10 cellular contexts compared by ENCODE assay signal in the genomic region with DNA sequence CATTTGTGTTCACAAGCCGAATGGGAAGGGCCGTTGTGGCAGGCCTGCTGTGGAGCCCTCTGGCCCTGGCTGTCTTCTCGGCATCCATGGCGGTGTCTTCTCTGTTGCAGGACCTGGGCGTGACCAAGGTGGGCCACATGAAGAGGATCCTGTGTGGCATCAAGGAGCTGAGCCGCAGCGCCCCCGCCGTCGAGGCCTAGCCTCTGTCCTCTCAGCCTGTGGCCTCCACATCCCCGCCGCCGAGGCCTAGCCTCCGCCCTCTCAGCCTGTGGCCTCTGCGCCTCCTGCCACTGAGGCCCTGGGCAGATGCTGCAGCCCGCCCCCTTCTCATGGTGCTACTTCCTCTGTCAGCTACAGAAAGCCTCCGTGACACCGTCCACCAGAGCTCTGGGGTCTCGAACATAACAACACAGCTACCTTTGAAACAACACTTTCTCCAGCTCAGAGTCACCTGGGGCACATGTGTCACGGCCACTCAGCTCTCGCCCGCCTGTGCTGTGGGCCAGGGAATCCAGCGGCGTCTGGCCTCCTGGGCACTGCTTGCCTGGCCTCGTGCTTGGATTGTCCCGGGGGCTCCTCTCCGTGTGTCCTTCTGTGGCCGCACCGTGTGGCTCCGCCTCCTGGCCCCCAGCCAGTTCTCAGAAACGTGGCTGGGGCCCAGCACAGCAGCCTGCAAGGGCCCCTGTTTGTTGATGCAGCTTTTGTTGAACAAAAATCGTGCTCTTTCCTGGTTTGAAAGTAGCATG.
DNase-seq lines count a peak whose midpoint lies in the region; ATAC-seq and TF ChIP-seq lines count a peak whose summit lies in the region.
"Had no signal": no experiment of that assay in that cellular context is flagged by ENCODE, and none has a peak within 500 bp of the region (broad histone marks: within the 10 kb centered on the region; RNA-seq: fewer than 3 reads in every experiment).

No MANE protein-coding gene starts in this region.

- no peaks in the 10 kb centered on the region for H3K27me3 ChIP-seq in upper lobe of right lung
- no peaks in the 10 kb centered on the region for H3K27me3 ChIP-seq in CD8-positive, alpha-beta T cell (ENCODE audit: insufficient read depth, low read length)

- POLR2A ChIA-PET in CD8-positive, alpha-beta T cell (lab: Charles Lee) = no interaction called here

- intact Hi-C loops in head of caudate nucleus (cut with DNase I) = no loop called here
- intact Hi-C loops in upper lobe of right lung (cut with DNase I) = no loop called here
- intact Hi-C loops in CD8-positive, alpha-beta T cell (cut with DNase I, micrococcal nuclease) = no loop called here

- no peaks in the 10 kb centered on the region for H3K4me1 Mint-ChIP-seq in activated T-cell treated with anti-CD3 and anti-CD28 coated beads, Interleukin-2, amount 50 U/mL, for 24 hours (ENCODE audit: low read depth)
- no peaks in the 10 kb centered on the region for H3K4me1 Mint-ChIP-seq in nephron progenitor cell
- H3K4me1 Mint-ChIP-seq in CD8-positive, alpha-beta T cell (ENCODE audit: low read depth) = no peaks in the 10 kb centered on the region

- no peak overlapping the region for H3K4me3 Mint-ChIP-seq in activated T-cell treated with anti-CD3 and anti-CD28 coated beads, Interleukin-2, amount 50 U/mL, for 24 hours
- H3K4me3 Mint-ChIP-seq in nephron progenitor cell = no peak overlapping the region
- no peak overlapping the region for H3K4me3 Mint-ChIP-seq in CD8-positive, alpha-beta T cell

- TF ChIP-seq CTCF in nephron progenitor cell (IDR thresholded peaks at IDR 0.05) (no peak), upper lobe of right lung (IDR thresholded peaks at IDR 0.05) (no peak)
- TF ChIP-seq CTCF in CD8-positive, alpha-beta T cell (IDR thresholded peaks at IDR 0.05) = no peak

- H3K4me3 ChIP-seq in upper lobe of right lung = no peak overlapping the region
- H3K4me3 ChIP-seq in CD8-positive, alpha-beta T cell (ENCODE audit: low read depth, low read length) = no peak overlapping the region

- H3K27ac ChIP-seq in upper lobe of right lung = peak overlapping the region; percentile 58
- no peak overlapping the region for H3K27ac ChIP-seq in CD8-positive, alpha-beta T cell (ENCODE audit: low read depth, low read length)

- H3K36me3 Mint-ChIP-seq in activated T-cell treated with anti-CD3 and anti-CD28 coated beads, Interleukin-2, amount 50 U/mL, for 24 hours (ENCODE audit: low read depth) = peaks cover 86% of the 10 kb centered on the region
- peaks cover 63% of the 10 kb centered on the region for H3K36me3 Mint-ChIP-seq in nephron progenitor cell (ENCODE audit: low read depth)
- peaks cover 82% of the 10 kb centered on the region for H3K36me3 Mint-ChIP-seq in CD8-positive, alpha-beta T cell

- H3K27me3 Mint-ChIP-seq in activated T-cell treated with anti-CD3 and anti-CD28 coated beads, Interleukin-2, amount 50 U/mL, for 24 hours = no peaks in the 10 kb centered on the region
- H3K27me3 Mint-ChIP-seq in nephron progenitor cell (ENCODE audit: low read depth, poor library complexity) = peaks cover 3% of the 10 kb centered on the region
- H3K27me3 Mint-ChIP-seq in CD8-positive, alpha-beta T cell (ENCODE audit: low read depth) = no peaks in the 10 kb centered on the region

- H3K36me3 ChIP-seq in upper lobe of right lung = peaks cover 37% of the 10 kb centered on the region
- H3K36me3 ChIP-seq in CD8-positive, alpha-beta T cell (ENCODE audit: insufficient read depth, low read length) = peaks cover 70% of the 10 kb centered on the region

- CTCF ChIA-PET in CD8-positive, alpha-beta T cell (lab: Charles Lee) = interaction anchor here (0.6 kb wide), 1 partner anchor 26 kb away, joined by 3 read pairs; no protein-coding TSS in a partner anchor

- no peaks in the 10 kb centered on the region for H3K9me3 ChIP-seq in upper lobe of right lung
- H3K9me3 ChIP-seq in CD8-positive, alpha-beta T cell (ENCODE audit: low read length) = no peaks in the 10 kb centered on the region

- peak; percentile 24 for DNase-seq in activated T-cell treated with anti-CD3 and anti-CD28 coated beads, Interleukin-2, amount 50 U/mL, for 24 hours
- DNase-seq in activated T-cell treated with anti-CD3 and anti-CD28 coated beads, Interleukin-2, amount 50 U/mL, for 48 hours = no peak
- DNase-seq in head of caudate nucleus (peak in 39 of 42 donors; percentile 19 to 82 (median 59)), nephron progenitor cell (no peak), upper lobe of right lung (peak; percentile 64), mucosa of gallbladder (ENCODE audit: low spot score) (no peak), Kasumi-1 (lab: John Stamatoyannopoulos, UW) (no peak)
- DNase-seq in CD8-positive, alpha-beta T cell = no peak
- DNase-seq: activated CD4-positive, alpha-beta T cell treated with anti-CD3 and anti-CD28 coated beads for 4 hours; KG1 had no signal

- H3K4me1 ChIP-seq in upper lobe of right lung = peaks cover 7% of the 10 kb centered on the region
- H3K4me1 ChIP-seq in CD8-positive, alpha-beta T cell (ENCODE audit: insufficient read depth, low read length) = no peaks in the 10 kb centered on the region

- no peaks in the 10 kb centered on the region for H3K9me3 Mint-ChIP-seq in activated T-cell treated with anti-CD3 and anti-CD28 coated beads, Interleukin-2, amount 50 U/mL, for 24 hours
- no peaks in the 10 kb centered on the region for H3K9me3 Mint-ChIP-seq in nephron progenitor cell
- no peaks in the 10 kb centered on the region for H3K9me3 Mint-ChIP-seq in CD8-positive, alpha-beta T cell

- peak overlapping the region; percentile 41 for H3K27ac Mint-ChIP-seq in activated T-cell treated with anti-CD3 and anti-CD28 coated beads, Interleukin-2, amount 50 U/mL, for 24 hours
- H3K27ac Mint-ChIP-seq in nephron progenitor cell = peak overlapping the region; percentile 54
- H3K27ac Mint-ChIP-seq in CD8-positive, alpha-beta T cell = no peak overlapping the region

- ATAC-seq in upper lobe of right lung = no peak
- ATAC-seq in CD8-positive, alpha-beta T cell = no peak

Comparison
In these comparisons a context has a peak if more than half of its experiments do, and no peak if none do; other contexts are left out.
1. DNase-seq: peak in activated T-cell treated with anti-CD3 and anti-CD28 coated beads, Interleukin-2, amount 50 U/mL, for 24 hours (single experiment), head of caudate nucleus (39 of 42) and upper lobe of right lung (single experiment); none in activated T-cell treated with anti-CD3 and anti-CD28 coated beads, Interleukin-2, amount 50 U/mL, for 48 hours (0 of 2), nephron progenitor cell (single experiment), CD8-positive, alpha-beta T cell (0 of 7), mucosa of gallbladder (single experiment) and Kasumi-1 (0 of 2).